ENCODE assay signal across 32 cellular contexts in genomic region chr7:149304006-149304405, GRCh38.
"Had no signal": no experiment of that assay in that cellular context is flagged by ENCODE, and none has a peak within 500 bp of the region (broad histone marks: within the 10 kb centered on the region; RNA-seq: fewer than 3 reads in every experiment).

No MANE protein-coding gene starts in this region.

- H3K36me3 ChIP-seq: adrenal gland, brain microvascular endothelial cell, breast epithelium had no signal

- H3K4me1 ChIP-seq: adrenal gland, body of pancreas, breast epithelium had no signal

- DNase-seq: activated B cell treated with CpG ODN at 0.5 μM for 24 hours; activated CD4-positive, alpha-beta memory T cell treated with anti-CD3 and anti-CD28 coated beads for 36 hours; activated CD4-positive, alpha-beta T cell treated with anti-CD3 and anti-CD28 coated beads for 4 hours; activated CD4-positive, alpha-beta T cell treated with anti-CD3 and anti-CD28 coated beads, Interleukin-2, amount 10 ng/mL, durations not matched to agents 24 days and 14 days; activated CD4-positive, alpha-beta T cell treated with anti-CD3 and anti-CD28 coated beads, Interleukin-2, amount 50 U/mL, for 1 hour; activated CD4-positive, alpha-beta T cell treated with anti-CD3 and anti-CD28 coated beads, Interleukin-2, amount 50 U/mL, for 4 hours; activated CD4-positive, CD25-positive, alpha-beta regulatory T cell treated with anti-CD3 and anti-CD28 coated beads, Interleukin-2, amount 50 U/mL, for 72 hours; activated CD8-positive, alpha-beta memory T cell treated with anti-CD3 and anti-CD28 coated beads, Interleukin-2, amount 50 U/mL, for 4 hours; activated CD8-positive, alpha-beta T cell treated with anti-CD3 and anti-CD28 coated beads for 36 hours; activated gamma-delta T cell treated with Interleukin-2 at 50 U/mL for 16 hours; activated naive CD4-positive, alpha-beta T cell; activated naive CD4-positive, alpha-beta T cell treated with anti-CD3 and anti-CD28 coated beads for 36 hours; activated naive CD4-positive, alpha-beta T cell treated with anti-CD3 and anti-CD28 coated beads, Interleukin-2, amount 50 U/mL, for 16 hours; activated naive CD8-positive, alpha-beta T cell treated with anti-CD3 and anti-CD28 coated beads for 36 hours; activated T-cell treated with anti-CD3 and anti-CD28 coated beads for 4 hours; activated T-cell treated with anti-CD3 and anti-CD28 coated beads, Interleukin-2, amount 50 U/mL, for 1 hour; activated T-cell treated with anti-CD3 and anti-CD28 coated beads, Interleukin-2, amount 50 U/mL, for 4 hours; activated T-cell treated with anti-CD3 and anti-CD28 coated beads, Interleukin-2, amount 50 U/mL, for 72 hours; amniotic stem cell; aorta; body of pancreas; brain microvascular endothelial cell; caudate nucleus; SW 1271; T-helper 1 cell; T-helper 2 cell; T-helper 9 cell had no signal

- H3K4me3 ChIP-seq: adrenal gland, body of pancreas, breast epithelium had no signal

- H3K9me3 ChIP-seq: adrenal gland, body of pancreas, breast epithelium had no signal

- H3K27ac ChIP-seq: adrenal gland, body of pancreas, brain microvascular endothelial cell, breast epithelium, VCaP had no signal

- H3K27me3 ChIP-seq: adrenal gland, body of pancreas, brain microvascular endothelial cell, breast epithelium had no signal

- ATAC-seq: activated CD8-positive, alpha-beta T cell treated with anti-CD3 and anti-CD28 coated beads for 36 hours; activated naive CD4-positive, alpha-beta T cell treated with anti-CD3 and anti-CD28 coated beads, Interleukin-2, amount 50 U/mL, for 72 hours; activated T-cell treated with anti-CD3 and anti-CD28 coated beads, Interleukin-2, amount 50 U/mL, for 4 hours; activated T-cell treated with anti-CD3 and anti-CD28 coated beads, Interleukin-2, amount 50 U/mL, for 72 hours; activated T-helper 17 cell treated with anti-CD3 and anti-CD28 coated beads, Interleukin-2, amount 50 U/mL, for 72 hours; body of pancreas had no signal
